Comparison of ENCODE assay signal across 28 cellular contexts in the genomic region with DNA sequence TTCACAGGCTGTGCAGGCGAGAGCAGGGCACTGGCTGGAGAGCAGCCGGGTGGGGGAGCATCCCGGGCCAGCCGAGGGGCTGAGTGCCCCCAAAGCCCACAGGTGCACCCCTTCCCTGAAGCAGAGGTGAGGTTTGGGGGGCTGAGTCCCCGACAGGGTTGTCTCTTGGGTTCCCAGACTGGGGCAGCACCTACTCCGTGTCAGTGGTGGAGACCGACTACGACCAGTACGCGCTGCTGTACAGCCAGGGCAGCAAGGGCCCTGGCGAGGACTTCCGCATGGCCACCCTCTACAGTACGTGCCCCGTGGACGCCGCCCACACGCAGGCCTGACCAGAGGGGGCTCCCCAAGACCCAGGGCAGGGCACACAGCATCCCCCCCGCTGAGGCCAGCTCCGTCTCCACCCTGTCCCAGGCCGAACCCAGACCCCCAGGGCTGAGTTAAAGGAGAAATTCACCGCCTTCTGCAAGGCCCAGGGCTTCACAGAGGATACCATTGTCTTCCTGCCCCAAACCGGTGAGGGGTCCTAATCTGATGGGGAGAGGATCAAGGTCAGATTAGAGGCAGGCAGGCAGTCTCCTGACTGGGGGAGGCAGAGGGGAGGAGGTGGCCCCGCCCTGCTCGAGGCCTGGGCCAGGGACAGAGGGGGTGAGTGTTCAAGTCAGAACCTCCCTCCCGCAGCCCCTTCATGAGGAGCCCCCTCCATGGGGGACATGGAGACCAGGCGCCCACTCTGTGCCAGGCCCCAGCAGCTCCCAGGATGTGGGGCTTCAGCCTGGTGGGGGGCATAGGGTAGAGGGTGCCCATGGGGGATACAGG. TPM values are rescaled to one million over a fixed set of nuclear protein-coding genes. Genes with fewer than 3 reads are reported as not detected.
DNase-seq lines count a peak whose midpoint lies in the region; ATAC-seq and TF ChIP-seq lines count a peak whose summit lies in the region.
"Had no signal": no experiment of that assay in that cellular context is flagged by ENCODE, and none has a peak within 500 bp of the region (broad histone marks: within the 10 kb centered on the region; RNA-seq: fewer than 3 reads in every experiment).

No MANE protein-coding gene starts in this region.

- H3K27me3 ChIP-seq in endodermal cell (ENCODE audit: control insufficient read depth, insufficient read depth, low read length, poor library complexity, severe bottlenecking): peaks cover 17% of the 10 kb centered on the region
- H3K27me3 ChIP-seq: MG63 had no signal

- peaks cover 3% of the 10 kb centered on the region for H3K4me1 ChIP-seq in endodermal cell (ENCODE audit: control insufficient read depth, insufficient read depth, low read length)

- no peaks in the 10 kb centered on the region for H3K9me3 ChIP-seq in endodermal cell (ENCODE audit: control insufficient read depth, low read length)
- H3K9me3 ChIP-seq: esophagus squamous epithelium, gastrocnemius medialis, MG63 had no signal

- no peak overlapping the region for H3K9ac ChIP-seq in endodermal cell (ENCODE audit: extremely low read depth, low read length, poor library complexity, severe bottlenecking)

- H3K4me3 ChIP-seq in endodermal cell (ENCODE audit: low read length): no peak overlapping the region
- H3K4me3 ChIP-seq: esophagus squamous epithelium, gastrocnemius medialis, MG63 had no signal

- peak overlapping the region; percentile 77 for H3K27ac Mint-ChIP-seq in endodermal cell
- H3K27ac Mint-ChIP-seq in stimulated activated effector memory CD8-positive, alpha-beta T cell treated with anti-CD3 and anti-CD28 coated beads, Interleukin-12 subunit alpha, Interleukin-12 subunit beta, amount 100 ng/mL, for 72 hours: no peak overlapping the region
- H3K27ac Mint-ChIP-seq: activated B cell treated with CpG ODN at 0.5 μM for 24 hours; activated CD4-positive, alpha-beta memory T cell treated with anti-CD3 and anti-CD28 coated beads, Interleukin-2, amount 10 ng/mL, durations not matched to agents 7 days and 5 days; activated naive CD8-positive, alpha-beta T cell treated with anti-CD3 and anti-CD28 coated beads, Interleukin-2, amount 50 U/mL, for 24 hours; naive B cell; stimulated activated naive CD8-positive, alpha-beta T cell treated with anti-CD3 and anti-CD28 coated beads, Interleukin-15, amount 100 ng/mL, for 72 hours; type B pancreatic cell had no signal

- 83 to 94% methylated on average over 17 to 26 of the region's 26 CpGs for WGBS in endodermal cell (ENCODE audit: insufficient coverage in 1 of 2, insufficient read length in 1 of 2), 2 experiments

- H3K9me3 Mint-ChIP-seq in endodermal cell: no peaks in the 10 kb centered on the region
- no peaks in the 10 kb centered on the region for H3K9me3 Mint-ChIP-seq in stimulated activated effector memory CD8-positive, alpha-beta T cell treated with anti-CD3 and anti-CD28 coated beads, Interleukin-12 subunit alpha, Interleukin-12 subunit beta, amount 100 ng/mL, for 72 hours
- H3K9me3 Mint-ChIP-seq: activated B cell treated with CpG ODN at 0.5 μM for 24 hours; activated CD4-positive, alpha-beta memory T cell treated with anti-CD3 and anti-CD28 coated beads, Interleukin-2, amount 10 ng/mL, durations not matched to agents 7 days and 5 days; activated naive CD8-positive, alpha-beta T cell treated with anti-CD3 and anti-CD28 coated beads, Interleukin-2, amount 50 U/mL, for 24 hours; naive B cell; stimulated activated naive CD8-positive, alpha-beta T cell treated with anti-CD3 and anti-CD28 coated beads, Interleukin-15, amount 100 ng/mL, for 72 hours; type B pancreatic cell had no signal

- H3K4me3 Mint-ChIP-seq in endodermal cell: peak overlapping the region; percentile 24
- no peak overlapping the region for H3K4me3 Mint-ChIP-seq in stimulated activated effector memory CD8-positive, alpha-beta T cell treated with anti-CD3 and anti-CD28 coated beads, Interleukin-12 subunit alpha, Interleukin-12 subunit beta, amount 100 ng/mL, for 72 hours
- H3K4me3 Mint-ChIP-seq: activated B cell treated with CpG ODN at 0.5 μM for 24 hours; activated CD4-positive, alpha-beta memory T cell treated with anti-CD3 and anti-CD28 coated beads, Interleukin-2, amount 10 ng/mL, durations not matched to agents 7 days and 5 days; activated naive CD8-positive, alpha-beta T cell treated with anti-CD3 and anti-CD28 coated beads, Interleukin-2, amount 50 U/mL, for 24 hours; stimulated activated naive CD8-positive, alpha-beta T cell treated with anti-CD3 and anti-CD28 coated beads, Interleukin-15, amount 100 ng/mL, for 72 hours; type B pancreatic cell had no signal

- peaks cover 5% of the 10 kb centered on the region for H3K27me3 Mint-ChIP-seq in endodermal cell (ENCODE audit: insufficient read depth)

- H3K36me3 ChIP-seq in endodermal cell (ENCODE audit: control insufficient read depth, insufficient read depth, low read length): no peaks in the 10 kb centered on the region
- H3K36me3 ChIP-seq: esophagus squamous epithelium, gastrocnemius medialis, MG63 had no signal

- no peak for ATAC-seq in Right ventricle myocardium superior (ENCODE audit: poor library complexity)
- no peak for ATAC-seq in Right ventricle myocardium inferior
- ATAC-seq in stimulated activated effector memory CD8-positive, alpha-beta T cell treated with anti-CD3 and anti-CD28 coated beads, Interleukin-12 subunit alpha, Interleukin-12 subunit beta, amount 100 ng/mL, for 72 hours: no peak
- ATAC-seq: activated naive CD8-positive, alpha-beta T cell treated with anti-CD3 and anti-CD28 coated beads, Interleukin-2, amount 50 U/mL, for 24 hours; gastrocnemius medialis; stimulated activated naive CD8-positive, alpha-beta T cell treated with anti-CD3 and anti-CD28 coated beads, Interleukin-15, amount 100 ng/mL, for 72 hours had no signal

- DNase-seq in Right ventricle myocardium superior: peak; percentile 43
- no peak for DNase-seq in Right ventricle myocardium inferior (ENCODE audit: missing footprints)
- peak; percentile 72 for DNase-seq in endodermal cell
- DNase-seq in substantia nigra (lab: John Stamatoyannopoulos, UW): peak in 10 of 49 donors; percentile 30 to 65 (median 44)
- DNase-seq in NCI-H2196 (lab: John Stamatoyannopoulos, UW; ENCODE audit: unreplicated experiment): no peak
- DNase-seq in stimulated activated effector memory CD8-positive, alpha-beta T cell treated with anti-CD3 and anti-CD28 coated beads, Interleukin-12 subunit alpha, Interleukin-12 subunit beta, amount 100 ng/mL, for 72 hours (ENCODE audit: low spot score in 2 of 2): no peak
- DNase-seq: activated B cell treated with CpG ODN at 0.5 μM for 24 hours; activated CD4-positive, alpha-beta memory T cell treated with anti-CD3 and anti-CD28 coated beads, Interleukin-2, amount 10 ng/mL, durations not matched to agents 7 days and 5 days; activated effector memory CD4-positive, alpha-beta T cell treated with anti-CD3 and anti-CD28 coated beads, Interleukin-2, amount 50 U/mL, for 16 hours; activated naive CD8-positive, alpha-beta T cell treated with anti-CD3 and anti-CD28 coated beads, Interleukin-2, amount 50 U/mL, for 24 hours; activated T-cell treated with anti-CD3 and anti-CD28 coated beads for 4 hours; AML-193; esophagus squamous epithelium; gastrocnemius medialis; GF-D8; IMR-90; MG63; naive B cell; NCI-H1417; NCI-H524; retina; stimulated activated CD4-positive, alpha-beta T cell treated with anti-CD3 and anti-CD28 coated beads, Interleukin-4, amount 100 ng/mL, for 24 hours; stimulated activated naive CD8-positive, alpha-beta T cell treated with anti-CD3 and anti-CD28 coated beads, Interleukin-15, amount 100 ng/mL, for 72 hours; T-helper 9 cell had no signal

- intact Hi-C loops in Right ventricle myocardium superior (cut with DNase I) (no loop called here), Right ventricle myocardium inferior (cut with DNase I) (no loop called here)

- TF ChIP-seq CTCF in endodermal cell (conservative IDR thresholded peaks at IDR 0.05): no peak

- H3K27ac ChIP-seq in endodermal cell (ENCODE audit: low read depth, low read length): no peak overlapping the region
- peak overlapping the region; percentile 11 for H3K27ac ChIP-seq in substantia nigra (ENCODE audit: low read depth, low read length, poor library complexity, severe bottlenecking)

- no peaks in the 10 kb centered on the region for H3K36me3 Mint-ChIP-seq in endodermal cell (ENCODE audit: low read depth)
- H3K36me3 Mint-ChIP-seq in stimulated activated effector memory CD8-positive, alpha-beta T cell treated with anti-CD3 and anti-CD28 coated beads, Interleukin-12 subunit alpha, Interleukin-12 subunit beta, amount 100 ng/mL, for 72 hours: no peaks in the 10 kb centered on the region
- H3K36me3 Mint-ChIP-seq: type B pancreatic cell had no signal

- peaks cover 11% of the 10 kb centered on the region for H3K4me1 Mint-ChIP-seq in endodermal cell
- peaks cover 32% of the 10 kb centered on the region for H3K4me1 Mint-ChIP-seq in stimulated activated effector memory CD8-positive, alpha-beta T cell treated with anti-CD3 and anti-CD28 coated beads, Interleukin-12 subunit alpha, Interleukin-12 subunit beta, amount 100 ng/mL, for 72 hours

RNA-seq across cellular contexts. Expression of a gene that starts 2.7 kb away (rescaled TPM):
- total RNA-seq in Right ventricle myocardium superior (6,152 TPM), Right ventricle myocardium inferior (6,282 TPM), endodermal cell (10 to 100 TPM; 13.8 to 22.1 TPM)
- 2.4 TPM for polyA plus RNA-seq in endodermal cell (2013, experiment 1 of 2)
- 2.3 TPM for polyA plus RNA-seq in endodermal cell (2013, experiment 2 of 2)
- total RNA-seq: A172, activated B cell treated with CpG ODN at 0.5 μM for 24 hours, IMR-90 had no signal

RNA-seq across cellular contexts. Expression of a gene that starts 2.8 kb away (rescaled TPM):
- total RNA-seq in Right ventricle myocardium superior (9.7 TPM), Right ventricle myocardium inferior (8.6 TPM), endodermal cell (1 to 10 TPM; 1.4 to 2.2 TPM)
- polyA plus RNA-seq in endodermal cell (2013, experiment 1 of 2): 0.39 TPM
- polyA plus RNA-seq in endodermal cell (2013, experiment 2 of 2): 0.29 TPM
- total RNA-seq: A172, activated B cell treated with CpG ODN at 0.5 μM for 24 hours, IMR-90, kidney epithelial cell had no signal

RNA-seq across cellular contexts. Expression of a gene that starts 12.2 kb away (rescaled TPM):
- total RNA-seq in Right ventricle myocardium superior: 19.4 TPM
- 26.9 TPM for total RNA-seq in Right ventricle myocardium inferior
- 10 to 100 TPM; 58.3 to 66.7 TPM for total RNA-seq in endodermal cell
- 51.2 TPM for polyA plus RNA-seq in endodermal cell (2013, experiment 1 of 2)
- polyA plus RNA-seq in endodermal cell (2013, experiment 2 of 2): 46.2 TPM

RNA-seq across cellular contexts. Expression of a gene that starts 16.4 kb away (rescaled TPM):
- total RNA-seq in Right ventricle myocardium superior: 2.7 TPM
- 1.1 TPM for total RNA-seq in Right ventricle myocardium inferior
- under 1 TPM in 1 of 2 donors, not detected in 1; 0.46 TPM for total RNA-seq in endodermal cell
- polyA plus RNA-seq in endodermal cell (2013, experiment 1 of 2): not detected
- polyA plus RNA-seq in endodermal cell (2013, experiment 2 of 2): not detected
- total RNA-seq: activated B cell treated with CpG ODN at 0.5 μM for 24 hours, kidney epithelial cell had no signal

RNA-seq across cellular contexts. Expression of a gene that starts 27.9 kb away (rescaled TPM):
- total RNA-seq in Right ventricle myocardium superior: 2.1 TPM
- 2.9 TPM for total RNA-seq in Right ventricle myocardium inferior
- 1 to 10 TPM; 2.1 to 4.4 TPM for total RNA-seq in endodermal cell
- polyA plus RNA-seq in endodermal cell (2013, experiment 1 of 2): 0.85 TPM
- polyA plus RNA-seq in endodermal cell (2013, experiment 2 of 2): 0.41 TPM
- total RNA-seq: esophagus squamous epithelium, gastrocnemius medialis, IMR-90, mesenteric fat pad had no signal

Comparison
In these comparisons a context has a peak if more than half of its experiments do, and no peak if none do; other contexts are left out.
1. DNase-seq: peak in Right ventricle myocardium superior (single experiment) and endodermal cell (single experiment); none in Right ventricle myocardium inferior (single experiment), NCI-H2196 (single experiment) and stimulated activated effector memory CD8-positive, alpha-beta T cell treated with anti-CD3 and anti-CD28 coated beads, Interleukin-12 subunit alpha, Interleukin-12 subunit beta, amount 100 ng/mL, for 72 hours (0 of 2).
2. RNA of a gene that starts 2.7 kb away (total RNA-seq): 6,282 TPM in Right ventricle myocardium inferior (single experiment) and 6,152 TPM in Right ventricle myocardium superior (single experiment); 13.8 to 22.1 TPM in endodermal cell; every median in the first group is over 100 times any median in the second.